ENCODE assay signal across 14 cellular contexts in genomic region chr7:115840702-115841101, GRCh38.
A peak's percentile ranks its signal among the peaks of the same experiment; 100 is the strongest.
DNase-seq lines count a peak whose midpoint lies in the region; ATAC-seq and TF ChIP-seq lines count a peak whose summit lies in the region.
"Had no signal": no experiment of that assay in that cellular context is flagged by ENCODE, and none has a peak within 500 bp of the region (broad histone marks: within the 10 kb centered on the region; RNA-seq: fewer than 3 reads in every experiment).

No MANE protein-coding gene starts in this region.

- no peaks in the 10 kb centered on the region; the same call in 1 of the 2 replicates for H3K4me1 ChIP-seq in GM23248 (ENCODE audit: insufficient read depth)

- no peak for ATAC-seq in HG02678 (IDR thresholded peaks at IDR 0.05; ENCODE audit: unreplicated experiment)
- ATAC-seq: HepG2 had no signal

- H3K4me3 ChIP-seq in GM23248 (no peak overlapping the region), fibroblast of villous mesenchyme (ENCODE audit: low read depth, low read length) (no peak overlapping the region)

- no peaks in the 10 kb centered on the region for H3K27me3 ChIP-seq in GM23248 (replicated peaks; ENCODE audit: insufficient read depth)

- no peaks in the 10 kb centered on the region for H3K36me3 ChIP-seq in GM23248 (ENCODE audit: low read depth)

- 29 to 33% methylated on average over 3 of the region's 3 CpGs for WGBS in GM23248 (ENCODE audit: low coverage in 1 of 2, low lambda C conversion rate in 2 of 2, missing lambda C conversion rate in 2 of 2), 2 experiments

- no peak overlapping the region for H3K9ac ChIP-seq in GM23248

- TF ChIP-seq CTCF in fibroblast of villous mesenchyme (IDR thresholded peaks at IDR 0.05; ENCODE audit: insufficient read depth, low read depth, low read length): no peak

- H2AFZ ChIP-seq in GM23248: peak overlapping the region; percentile 57

- H3K9me3 ChIP-seq in GM23248 (ENCODE audit: low read depth): no peaks in the 10 kb centered on the region

- in situ Hi-C loops in GM23248 (cut with MboI): no loop called here

- no peaks in the 10 kb centered on the region for H3F3A ChIP-seq in GM23248 (ENCODE audit: insufficient read depth)

- H3K9me2 ChIP-seq in GM23248 (ENCODE audit: insufficient read depth): no peaks in the 10 kb centered on the region

- no peaks in the 10 kb centered on the region for H3K79me2 ChIP-seq in GM23248 (ENCODE audit: insufficient read depth)

- no peak for DNase-seq in GM23248
- peak; percentile 73 for DNase-seq in NCI-H69 (lab: John Stamatoyannopoulos, UW)
- peak; percentile 28 for DNase-seq in fibroblast of villous mesenchyme (ENCODE audit: low read depth)
- peak; percentile 59 for DNase-seq in renal cortical epithelial cell (ENCODE audit: low read depth)
- no peak for DNase-seq in SHP77 (lab: John Stamatoyannopoulos, UW)
- no peak for DNase-seq in putamen (ENCODE audit: low spot score)
- DNase-seq: ACHN, AML-193, NCI-H1048, NCI-H1436 treated with DMSO at 0.1 percent for 48 hours, NCI-H2029 treated with DMSO at 0.1 percent for 48 hours, NCI-H774 had no signal

- no peaks in the 10 kb centered on the region for H4K20me1 ChIP-seq in GM23248 (ENCODE audit: insufficient read depth)

- H3K4me2 ChIP-seq in GM23248 (ENCODE audit: unreplicated experiment): no peak overlapping the region

- no peak overlapping the region for H3K27ac ChIP-seq in GM23248

Comparison
In these comparisons a context has a peak if more than half of its experiments do, and no peak if none do; other contexts are left out.
1. DNase-seq: peak in NCI-H69 (single experiment), fibroblast of villous mesenchyme (single experiment) and renal cortical epithelial cell (single experiment); none in GM23248 (single experiment), SHP77 (0 of 2) and putamen (single experiment).